Comparison of ENCODE assay signal across 9 cellular contexts in genomic region chr2:26477911-26478253, GRCh38. TPM values are rescaled to one million over a fixed set of nuclear protein-coding genes. Genes with fewer than 3 reads are reported as not detected.
DNase-seq lines count a peak whose midpoint lies in the region; ATAC-seq, FAIRE-seq and TF ChIP-seq lines count a peak whose summit lies in the region.
"Had no signal": no experiment of that assay in that cellular context is flagged by ENCODE, and none has a peak within 500 bp of the region (broad histone marks: within the 10 kb centered on the region; RNA-seq: fewer than 3 reads in every experiment).

TSS of gene OTOF (minus strand) at chr2:26478124.

- TF ChIP-seq CTCF in BE2C (IDR thresholded peaks at IDR 0.05; ENCODE audit: low read depth, low read length) (no peak), body of pancreas (IDR thresholded peaks at IDR 0.05) (no peak), vagina (IDR thresholded peaks at IDR 0.05) (no peak)

- no peak within 1 kb of the TSS for H3K27ac ChIP-seq in body of pancreas
- no peak within 1 kb of the TSS for H3K27ac ChIP-seq in vagina
- H3K27ac ChIP-seq: ascending aorta had no signal

- no peak for FAIRE-seq in RCC 7860 (lab: Jason Lieb, UNC)

- WGBS in body of pancreas, 2 donors = 29 to 59% methylated on average over 3 of the region's 3 CpGs

- H3K36me3 ChIP-seq in BE2C (no peaks in the 10 kb centered on the region), body of pancreas (replicated peaks in 1 of 2; ENCODE audit: insufficient read depth in 1 of 2, low read depth in 2 of 2) (no peaks in the 10 kb centered on the region), vagina (no peaks in the 10 kb centered on the region)
- H3K36me3 ChIP-seq: ascending aorta had no signal

- H3K27me3 ChIP-seq in BE2C (no peaks in the 10 kb centered on the region), body of pancreas (no peaks in the 10 kb centered on the region), vagina (no peaks in the 10 kb centered on the region)
- H3K27me3 ChIP-seq: ascending aorta had no signal

- intact Hi-C loops in body of pancreas (cut with DNase I) (no loop called here), vagina (cut with DNase I) (no loop called here)

- H3K4me1 ChIP-seq in BE2C (peaks cover 6% of the 10 kb centered on the region), body of pancreas (no peaks in the 10 kb centered on the region), vagina (peaks cover 7% of the 10 kb centered on the region)
- H3K4me1 ChIP-seq: ascending aorta had no signal

- TF ChIP-seq POLR2A in body of pancreas (IDR thresholded peaks at IDR 0.05) = no peak
- TF ChIP-seq POLR2A in vagina (IDR thresholded peaks at IDR 0.05) = no peak

- ATAC-seq in body of pancreas (peak; percentile 40), left lobe of liver (peak; percentile 10), HG02885 (IDR thresholded peaks at IDR 0.05; ENCODE audit: poor library complexity, unreplicated experiment) (no peak)

- no peak within 1 kb of the TSS for H3K4me3 ChIP-seq in BE2C (ENCODE audit: low read depth, low read length)
- no peak within 1 kb of the TSS for H3K4me3 ChIP-seq in body of pancreas
- no peak within 1 kb of the TSS for H3K4me3 ChIP-seq in vagina
- H3K4me3 ChIP-seq: ascending aorta had no signal

- DNase-seq in BE2C (peak; percentile 85), HT1080 (ENCODE audit: low read depth) (peak; percentile 50), body of pancreas (peak in 3 of 4 donors; percentile 18 to 45 (median 43)), left lobe of liver (ENCODE audit: low spot score) (no peak), RCC 7860 (ENCODE audit: low spot score) (no peak), cortex of kidney (lab: John Stamatoyannopoulos, UW) (no peak), vagina (ENCODE audit: extremely low spot score in 2 of 2) (no peak)

- no peaks in the 10 kb centered on the region for H3K9me3 ChIP-seq in BE2C
- H3K9me3 ChIP-seq in body of pancreas = no peaks in the 10 kb centered on the region
- no peaks in the 10 kb centered on the region for H3K9me3 ChIP-seq in vagina
- H3K9me3 ChIP-seq: ascending aorta had no signal

RNA-seq across cellular contexts. Expression of gene OTOF, which starts in this region (rescaled TPM):
- polyA plus RNA-seq in BE2C (2012; ENCODE audit: insufficient read depth, insufficient read length, low read depth) = 0.94 TPM
- total RNA-seq in HT1080 (2014; rRNA removed; shearing (Covaris generic)) = not detected in 2 replicates
- 0.07 and 0.14 TPM in 2 replicates for polyA plus RNA-seq in HT1080 (2015; cell fraction: cytosol; rRNA removed)
- 0.06 and 0.08 TPM in 2 replicates for polyA plus RNA-seq in HT1080 (2015; cell fraction: nucleus; rRNA removed)
- total RNA-seq in body of pancreas (under 1 TPM in 1 of 2 donors, not detected in 1; 0.26 TPM), left lobe of liver (0.05 TPM), vagina (0.49 TPM)
- total RNA-seq: ascending aorta had no signal

Comparison
In these comparisons a context has a peak if more than half of its experiments do, and no peak if none do; other contexts are left out.
1. Peak in DNase-seq in HT1080; RNA of the gene not detected or under 1 TPM.
2. Peak in DNase-seq and ATAC-seq in body of pancreas; RNA of the gene not detected or under 1 TPM.
3. Peak in ATAC-seq in left lobe of liver; RNA of the gene not detected or under 1 TPM.